7 cellular contexts compared by ENCODE assay signal in genomic region chr15:39990706-39991105, GRCh38.
"Had no signal": no experiment of that assay in that cellular context is flagged by ENCODE, and none has a peak within 500 bp of the region (broad histone marks: within the 10 kb centered on the region; RNA-seq: fewer than 3 reads in every experiment).

No MANE protein-coding gene starts in this region.

- H3K4me3 ChIP-seq: HAP-1, K562 had no signal

- DNase-seq: GOT3, H7, IMR-90, KG1 had no signal

- ATAC-seq: HCT116, K562 had no signal

- H3K9me3 ChIP-seq: HAP-1 had no signal

- H3K4me1 ChIP-seq: HAP-1 had no signal
